In genomic region chr5:38847549-38848341, GRCh38 we compare ENCODE assay signal across 10 cellular contexts. TPM values are rescaled to one million over a fixed set of nuclear protein-coding genes. Genes with fewer than 3 reads are reported as not detected.
DNase-seq lines count a peak whose midpoint lies in the region; ATAC-seq and TF ChIP-seq lines count a peak whose summit lies in the region.
"Had no signal": no experiment of that assay in that cellular context is flagged by ENCODE, and none has a peak within 500 bp of the region (broad histone marks: within the 10 kb centered on the region; RNA-seq: fewer than 3 reads in every experiment).

No MANE protein-coding gene starts in this region.

- H3K4me1 ChIP-seq in GM23248 (ENCODE audit: insufficient read depth) (peaks cover 40% of the 10 kb centered on the region), hepatocyte (ENCODE audit: insufficient read depth) (no peaks in the 10 kb centered on the region), smooth muscle cell (ENCODE audit: low read depth) (no peaks in the 10 kb centered on the region)

- H3K9me2 ChIP-seq in GM23248 (ENCODE audit: insufficient read depth), result no peaks in the 10 kb centered on the region
- H3K9me2 ChIP-seq in hepatocyte (replicated peaks; ENCODE audit: insufficient read depth), result no peaks in the 10 kb centered on the region

- H3K36me3 ChIP-seq in GM23248 (ENCODE audit: low read depth) (peaks cover 5% of the 10 kb centered on the region; the same call in 1 of the 2 replicates), hepatocyte (replicated peaks; ENCODE audit: insufficient read depth, low read depth) (no peaks in the 10 kb centered on the region), smooth muscle cell (ENCODE audit: low read depth) (no peaks in the 10 kb centered on the region)

- ATAC-seq in HG03135 (IDR thresholded peaks at IDR 0.05; ENCODE audit: unreplicated experiment), result no peak
- no peak for ATAC-seq in GM21717 (IDR thresholded peaks at IDR 0.05; ENCODE audit: unreplicated experiment)

- peaks cover 6% of the 10 kb centered on the region for H3F3A ChIP-seq in GM23248 (ENCODE audit: insufficient read depth)
- H3F3A ChIP-seq in smooth muscle cell (ENCODE audit: low read depth), result no peaks in the 10 kb centered on the region

- H3K79me2 ChIP-seq in GM23248 (ENCODE audit: insufficient read depth) (peaks cover 95% of the 10 kb centered on the region), hepatocyte (peaks cover 39% of the 10 kb centered on the region), smooth muscle cell (ENCODE audit: low read depth) (peaks cover 63% of the 10 kb centered on the region)

- H4K20me1 ChIP-seq in GM23248 (ENCODE audit: insufficient read depth), result no peaks in the 10 kb centered on the region; the same call in 1 of the 2 replicates
- H4K20me1 ChIP-seq in hepatocyte (ENCODE audit: insufficient read depth, poor library complexity, severe bottlenecking), result no peaks in the 10 kb centered on the region
- H4K20me1 ChIP-seq in smooth muscle cell (ENCODE audit: low read depth), result peaks cover 7% of the 10 kb centered on the region

- WGBS in GM23248 (ENCODE audit: low coverage in 1 of 2, low lambda C conversion rate in 2 of 2, missing lambda C conversion rate in 2 of 2), 2 experiments, result 52 to 56% methylated on average over 9 of the region's 9 CpGs
- 75% methylated on average over 9 of the region's 9 CpGs for WGBS in hepatocyte (ENCODE audit: low lambda C conversion rate, missing lambda C conversion rate)
- 79% methylated on average over 9 of the region's 9 CpGs for WGBS in smooth muscle cell (ENCODE audit: low lambda C conversion rate)

- no peaks in the 10 kb centered on the region for H3K9me3 ChIP-seq in GM23248 (ENCODE audit: low read depth)
- H3K9me3 ChIP-seq in hepatocyte (ENCODE audit: low read depth), result no peaks in the 10 kb centered on the region
- H3K9me3 ChIP-seq in smooth muscle cell (replicated peaks; ENCODE audit: low read depth), result no peaks in the 10 kb centered on the region

- H2AFZ ChIP-seq in GM23248 (no peak overlapping the region), hepatocyte (no peak overlapping the region), smooth muscle cell (ENCODE audit: low read depth) (no peak overlapping the region)

- peak overlapping the region; percentile 97 for H3K27ac ChIP-seq in GM23248
- no peak overlapping the region for H3K27ac ChIP-seq in hepatocyte
- H3K27ac ChIP-seq in smooth muscle cell (ENCODE audit: low read depth), result no peak overlapping the region

- DNase-seq in GM23248 (peak; percentile 53), astrocyte of the cerebellum (ENCODE audit: low read depth) (no peak), hepatocyte (ENCODE audit: low spot score) (no peak), smooth muscle cell (lab: John Stamatoyannopoulos, UW; ENCODE audit: unreplicated experiment) (no peak), SHP77 treated with DMSO at 0.1 percent for 48 hours (lab: John Stamatoyannopoulos, UW) (no peak), NCI-H2196 (lab: John Stamatoyannopoulos, UW; ENCODE audit: unreplicated experiment) (no peak)
- DNase-seq: DMS 273 treated with DMSO at 0.1 percent for 48 hours, NCI-H748 treated with DMSO at 0.1 percent for 48 hours had no signal

- H3K9ac ChIP-seq in GM23248 (peak overlapping the region; percentile 98), smooth muscle cell (ENCODE audit: low read depth) (no peak overlapping the region)

- peak overlapping the region; percentile 90 for H3K4me3 ChIP-seq in GM23248
- H3K4me3 ChIP-seq in astrocyte of the cerebellum (ENCODE audit: low read depth, low read length), result peak overlapping the region; percentile 79
- no peak overlapping the region for H3K4me3 ChIP-seq in hepatocyte
- peak overlapping the region; percentile 92 for H3K4me3 ChIP-seq in smooth muscle cell

- in situ Hi-C loops in GM23248 (cut with MboI), result no loop called here
- in situ Hi-C loops in astrocyte of the cerebellum (cut with HindIII; ENCODE audit: low sequenced_read_pairs), result no loop called here

- H3K27me3 ChIP-seq in GM23248 (replicated peaks; ENCODE audit: insufficient read depth), result no peaks in the 10 kb centered on the region
- peaks cover 18% of the 10 kb centered on the region for H3K27me3 ChIP-seq in hepatocyte
- no peaks in the 10 kb centered on the region for H3K27me3 ChIP-seq in smooth muscle cell (ENCODE audit: low read depth)

- H3K4me2 ChIP-seq in GM23248 (ENCODE audit: unreplicated experiment), result peak overlapping the region; percentile 99
- peak overlapping the region; percentile 85 for H3K4me2 ChIP-seq in hepatocyte
- H3K4me2 ChIP-seq in smooth muscle cell, result peak overlapping the region; percentile 93

- TF ChIP-seq CTCF in astrocyte of the cerebellum (IDR thresholded peaks at IDR 0.05; ENCODE audit: low read depth, low read length, missing control alignments), result peak; percentile 12
- TF ChIP-seq CTCF in hepatocyte (IDR thresholded peaks at IDR 0.05; ENCODE audit: poor library complexity), result no peak
- no peak for TF ChIP-seq CTCF in smooth muscle cell (IDR thresholded peaks at IDR 0.05; ENCODE audit: borderline replicate concordance, insufficient read depth, poor library complexity, severe bottlenecking)

RNA-seq across cellular contexts. Expression of gene OSMR, which starts 1.9 kb away (rescaled TPM):
- total RNA-seq in GM23248 (2014; rRNA removed; shearing (Covaris generic)), result 52.5 and 70.8 TPM in 2 replicates
- polyA plus RNA-seq in GM23248 (2016; fragmentation: Nextera tagmentation; extraction: Ambion mirVana), result 37.1 and 37.3 TPM in 2 replicates
- total RNA-seq in hepatocyte, result 17.6 and 19.4 TPM in 2 replicates
- 13.2 and 15.1 TPM in 2 replicates for polyA plus RNA-seq in hepatocyte
- total RNA-seq in smooth muscle cell, result 48.4 and 52.5 TPM in 2 replicates
- polyA plus RNA-seq in smooth muscle cell, result 31.3 and 31.8 TPM in 2 replicates
